24 cellular contexts compared by ENCODE assay signal in the genomic region with DNA sequence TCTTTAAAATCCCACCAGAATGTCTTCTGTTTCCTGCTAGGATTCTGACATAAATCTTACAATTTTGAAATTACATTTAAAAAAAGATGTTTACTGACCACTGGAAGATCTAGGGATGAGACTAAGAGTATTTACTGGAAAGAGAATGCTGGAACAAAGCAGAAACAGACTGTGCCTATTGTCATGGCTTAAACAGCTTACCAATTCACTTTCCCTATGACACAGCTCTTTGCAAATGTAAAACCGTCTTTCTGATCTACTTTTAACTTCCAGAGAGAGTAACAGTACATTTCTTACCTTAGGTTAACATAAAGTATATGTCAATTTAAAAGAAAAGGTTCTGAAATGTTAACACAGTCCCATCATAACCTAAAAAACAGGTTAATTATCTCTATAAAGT.
"Had no signal": no experiment of that assay in that cellular context is flagged by ENCODE, and none has a peak within 500 bp of the region (broad histone marks: within the 10 kb centered on the region; RNA-seq: fewer than 3 reads in every experiment).

No MANE protein-coding gene starts in this region.

- DNase-seq: activated B cell treated with CpG ODN at 0.5 μM for 24 hours; activated CD4-positive, alpha-beta T cell treated with anti-CD3 and anti-CD28 coated beads, Interleukin-2, amount 50 U/mL, for 1 hour; activated CD8-positive, alpha-beta T cell treated with anti-CD3 and anti-CD28 coated beads for 36 hours; activated naive CD4-positive, alpha-beta T cell; activated T-cell treated with anti-CD3 and anti-CD28 coated beads, Interleukin-2, amount 50 U/mL, for 48 hours; esophagus squamous epithelium; glutamatergic neuron; left lung; lower lobe of right lung; mesendoderm; natural killer cell; posterior cingulate gyrus; right cardiac atrium; stimulated activated CD4-positive, alpha-beta T cell treated with anti-CD3 and anti-CD28 coated beads, Interleukin-15, amount 100 ng/mL, for 24 hours; stimulated activated CD4-positive, alpha-beta T cell treated with anti-CD3 and anti-CD28 coated beads, Interleukin-2, amount 100 ng/mL, for 24 hours; stimulated activated naive CD4-positive, alpha-beta T cell; T-helper 17 cell; T1000; tibial artery; upper lobe of right lung had no signal

- H3K9me3 ChIP-seq: breast epithelium, esophagus squamous epithelium, left lung, lower lobe of right lung, suprapubic skin, tibial artery, upper lobe of right lung had no signal

- H3K27me3 ChIP-seq: breast epithelium, esophagus squamous epithelium, hepatocyte, left lung, suprapubic skin, tibial artery, upper lobe of right lung had no signal

- ATAC-seq: activated CD8-positive, alpha-beta T cell treated with anti-CD3 and anti-CD28 coated beads for 36 hours; activated naive CD4-positive, alpha-beta T cell treated with anti-CD3 and anti-CD28 coated beads, Interleukin-2, amount 50 U/mL, for 72 hours; left lung; lower lobe of right lung; natural killer cell; right cardiac atrium; T-helper 17 cell; upper lobe of right lung had no signal

- H3K4me3 ChIP-seq: breast epithelium, esophagus squamous epithelium, hepatocyte, left lung, lower lobe of right lung, suprapubic skin, tibial artery, upper lobe of right lung had no signal

- H3K4me1 ChIP-seq: breast epithelium, esophagus squamous epithelium, suprapubic skin, tibial artery, upper lobe of right lung had no signal

- H3K27ac ChIP-seq: breast epithelium, esophagus squamous epithelium, hepatocyte, left lung, lower lobe of right lung, suprapubic skin, tibial artery, upper lobe of right lung had no signal

- H3K36me3 ChIP-seq: breast epithelium, esophagus squamous epithelium, upper lobe of right lung had no signal
